Comparison of ENCODE assay signal across 1 cellular context in genomic region chr10:102678842-102679289, GRCh38.
TF ChIP-seq lines count a peak whose summit lies in the region.

No MANE protein-coding gene starts in this region.

TF ChIP-seq in K562, 482 proteins besides CTCF, POLR2A, EP300 and RAD21:
- peak; percentile 31; the same call in 1 of the 2 replicates for TF ChIP-seq VEZF1 (CRISPR knock-in tag; IDR thresholded peaks at IDR 0.05)
- TF ChIP-seq POLR2G (IDR thresholded peaks at IDR 0.05; ENCODE audit: low read depth, low read length) = 0 out of 2 replicates have a peak, but pooled peaks have one; percentile 24
- TF ChIP-seq MAZ (CRISPR knock-in tag; conservative IDR thresholded peaks at IDR 0.05 in 1 of 2, IDR thresholded peaks at IDR 0.05 in 1 of 2) = peak; percentile 37 to 58; a peak in 3 of 4 replicates
- TF ChIP-seq KLF16 (IDR thresholded peaks at IDR 0.05) = 0 out of 2 replicates have a peak, but pooled peaks have one; percentile 10
- TF ChIP-seq ZNF586 (CRISPR knock-in tag; conservative IDR thresholded peaks at IDR 0.05) = no peak
- peak; percentile 41; the same call in 1 of the 2 replicates for TF ChIP-seq USF2 (CRISPR knock-in tag; IDR thresholded peaks at IDR 0.05)
- TF ChIP-seq HDAC8 (tag; IDR thresholded peaks at IDR 0.05) = no peak
- no peak for TF ChIP-seq ZNF184 (CRISPR knock-in tag; IDR thresholded peaks at IDR 0.05)
- TF ChIP-seq ZBTB2 (IDR thresholded peaks at IDR 0.05) = no peak
- peak; percentile 94 for TF ChIP-seq TFAP4 (CRISPR knock-in tag; IDR thresholded peaks at IDR 0.05; ENCODE audit: borderline replicate concordance)
- no peak for TF ChIP-seq KDM1A (IDR thresholded peaks at IDR 0.05)
- peak; percentile 50; the same call in 1 of the 2 replicates for TF ChIP-seq ZBTB7A (IDR thresholded peaks at IDR 0.05; ENCODE audit: borderline replicate concordance, control insufficient read depth, low read depth, low read length)
- TF ChIP-seq SMC3 (conservative IDR thresholded peaks at IDR 0.05; ENCODE audit: insufficient read depth, low read depth, low read length) = peak; percentile 50; the same call in 1 of the 2 replicates
- no peak for TF ChIP-seq HSF4 (CRISPR knock-in tag; IDR thresholded peaks at IDR 0.05; ENCODE audit: borderline replicate concordance)
- no peak for TF ChIP-seq CSDE1 (IDR thresholded peaks at IDR 0.05)
- peak; percentile 59; the same call in 1 of the 2 replicates for TF ChIP-seq RAD51 (IDR thresholded peaks at IDR 0.05; ENCODE audit: borderline replicate concordance, low read depth)
- no peak for TF ChIP-seq ZNF764 (CRISPR knock-in tag; IDR thresholded peaks at IDR 0.05; ENCODE audit: low read depth)
- TF ChIP-seq ZFP91 (CRISPR knock-in tag; IDR thresholded peaks at IDR 0.05) = no peak
- TF ChIP-seq DEAF1 (CRISPR knock-in tag; IDR thresholded peaks at IDR 0.05) = peak; percentile 30; the same call in 1 of the 2 replicates
- TF ChIP-seq YY1 (IDR thresholded peaks at IDR 0.05; ENCODE audit: borderline replicate concordance in 1 of 3, control insufficient read depth in 1 of 3, extremely low read depth in 1 of 3, insufficient read depth in 3 of 3, insufficient read length in 1 of 3, insufficient replicate concordance in 2 of 3, low read depth in 1 of 3, low read length in 2 of 3) = peak in 1 of 3 experiments; percentile 9
- TF ChIP-seq BMI1 (IDR thresholded peaks at IDR 0.05; ENCODE audit: low read length) = no peak
- TF ChIP-seq CTCFL (IDR thresholded peaks at IDR 0.05; ENCODE audit: borderline replicate concordance, insufficient read depth, low read depth, low read length, poor library complexity, severe bottlenecking) = peak; percentile 48
- TF ChIP-seq RREB1 (CRISPR knock-in tag; IDR thresholded peaks at IDR 0.05) = no peak
- peak; percentile 33; the same call in 1 of the 2 replicates for TF ChIP-seq STAG1 (CRISPR knock-in tag; IDR thresholded peaks at IDR 0.05; ENCODE audit: borderline replicate concordance)
- TF ChIP-seq UBTF (IDR thresholded peaks at IDR 0.05; ENCODE audit: borderline replicate concordance in 1 of 2, low read depth in 2 of 2, low read length in 2 of 2) = 0 out of 4 replicates have a peak, but pooled peaks of 1 of the 2 experiments have one; percentile 33
- TF ChIP-seq SPI1 (IDR thresholded peaks at IDR 0.05; ENCODE audit: borderline replicate concordance, low read depth, low read length) = no peak
- TF ChIP-seq ELF2 (CRISPR knock-in tag; IDR thresholded peaks at IDR 0.05) = no peak
- TF ChIP-seq ZFP30 (CRISPR knock-in tag; IDR thresholded peaks at IDR 0.05; ENCODE audit: borderline replicate concordance) = no peak
- TF ChIP-seq NELFE (IDR thresholded peaks at IDR 0.05; ENCODE audit: insufficient read depth, insufficient read length) = no peak
- TF ChIP-seq ZNF12 (CRISPR knock-in tag; IDR thresholded peaks at IDR 0.05) = no peak
- no peak for TF ChIP-seq SOX6 (IDR thresholded peaks at IDR 0.05)
